10 cellular contexts compared by ENCODE assay signal in the genomic region with DNA sequence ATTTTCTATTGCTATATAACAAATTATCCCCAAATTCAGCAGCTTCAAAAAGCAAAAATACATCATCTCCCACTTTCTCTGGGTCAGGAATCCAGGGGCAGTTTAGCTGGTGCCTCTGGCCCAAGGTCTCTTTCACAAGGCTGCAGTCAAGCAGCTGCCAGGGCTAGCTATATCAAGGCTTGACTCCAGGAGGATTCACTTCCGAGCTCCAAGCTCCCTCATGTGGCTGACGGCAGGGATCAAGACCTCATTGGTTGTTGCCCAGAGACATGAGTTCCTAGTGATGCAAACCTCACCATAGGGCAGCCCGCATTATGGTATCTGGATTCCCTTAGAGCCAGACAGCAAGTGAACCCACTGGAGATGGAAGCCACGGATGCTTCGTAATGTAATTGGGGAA. TPM values are rescaled to one million over a fixed set of nuclear protein-coding genes. Genes with fewer than 3 reads are reported as not detected.
DNase-seq lines count a peak whose midpoint lies in the region; ATAC-seq and TF ChIP-seq lines count a peak whose summit lies in the region.
"Had no signal": no experiment of that assay in that cellular context is flagged by ENCODE, and none has a peak within 500 bp of the region (broad histone marks: within the 10 kb centered on the region; RNA-seq: fewer than 3 reads in every experiment).

No MANE protein-coding gene starts in this region.

- H3K27ac ChIP-seq in hepatocyte: no peak overlapping the region
- H3K27ac ChIP-seq in CD8-positive, alpha-beta T cell (ENCODE audit: low read depth, low read length): no peak overlapping the region
- H3K27ac ChIP-seq in MM.1S (ENCODE audit: low read length): no peak overlapping the region

- peaks cover 17% of the 10 kb centered on the region for H3K27me3 Mint-ChIP-seq in CD8-positive, alpha-beta T cell (ENCODE audit: low read depth)

- ATAC-seq in CD8-positive, alpha-beta T cell: no peak

- H3K4me1 Mint-ChIP-seq in CD8-positive, alpha-beta T cell (ENCODE audit: low read depth): no peaks in the 10 kb centered on the region

- no peaks in the 10 kb centered on the region for H3K9me3 ChIP-seq in hepatocyte (ENCODE audit: low read depth)
- H3K9me3 ChIP-seq in CD8-positive, alpha-beta T cell (ENCODE audit: low read length): no peaks in the 10 kb centered on the region
- H3K9me3 ChIP-seq in MM.1S (replicated peaks; ENCODE audit: insufficient read depth, low read length): no peaks in the 10 kb centered on the region
- H3K9me3 ChIP-seq: BLaER1 treated with 17β-estradiol and CSF1 and Interleukin-3, amounts not matched to agents 10 nM and 100 nM had no signal

- no peaks in the 10 kb centered on the region for H3K36me3 ChIP-seq in hepatocyte (replicated peaks; ENCODE audit: insufficient read depth, low read depth)
- no peaks in the 10 kb centered on the region for H3K36me3 ChIP-seq in CD8-positive, alpha-beta T cell (ENCODE audit: insufficient read depth, low read length)
- H3K36me3 ChIP-seq in MM.1S (replicated peaks; ENCODE audit: insufficient read depth, low read length): no peaks in the 10 kb centered on the region
- H3K36me3 ChIP-seq: BLaER1 treated with 17β-estradiol and CSF1 and Interleukin-3, amounts not matched to agents 10 nM and 100 nM had no signal

- H3K4me1 ChIP-seq in hepatocyte (ENCODE audit: insufficient read depth) (peaks cover 7% of the 10 kb centered on the region), MM.1S (ENCODE audit: low read length) (no peaks in the 10 kb centered on the region)
- H3K4me1 ChIP-seq in CD8-positive, alpha-beta T cell (ENCODE audit: insufficient read depth, low read length): no peaks in the 10 kb centered on the region

- H3K79me2 ChIP-seq in hepatocyte: no peaks in the 10 kb centered on the region
- H3K79me2 ChIP-seq in MM.1S (ENCODE audit: low read length): no peaks in the 10 kb centered on the region

- no peak overlapping the region for H3K27ac Mint-ChIP-seq in CD8-positive, alpha-beta T cell

- no peak overlapping the region for H3K4me2 ChIP-seq in hepatocyte
- H3K4me2 ChIP-seq in MM.1S (ENCODE audit: low read depth, low read length): no peak overlapping the region

- intact Hi-C loops in CD8-positive, alpha-beta T cell (cut with DNase I, micrococcal nuclease): no loop called here

- DNase-seq in NCI-H2171 treated with DMSO at 0.1 percent for 48 hours (lab: John Stamatoyannopoulos, UW) (peak; percentile 4), NCI-H2171 (lab: John Stamatoyannopoulos, UW) (no peak), hepatocyte (ENCODE audit: low spot score) (peak; percentile 64), superior temporal gyrus (ENCODE audit: extremely low spot score) (peak; percentile 81), MM.1S (no peak)
- DNase-seq in activated CD4-positive, alpha-beta T cell treated with anti-CD3 and anti-CD28 coated beads for 1 hour: no peak
- no peak for DNase-seq in CD8-positive, alpha-beta T cell

- CTCF ChIA-PET in CD8-positive, alpha-beta T cell (lab: Charles Lee): no interaction called here

- no peaks in the 10 kb centered on the region for H3K27me3 ChIP-seq in hepatocyte
- H3K27me3 ChIP-seq in CD8-positive, alpha-beta T cell (ENCODE audit: insufficient read depth, low read length): no peaks in the 10 kb centered on the region
- no peaks in the 10 kb centered on the region for H3K27me3 ChIP-seq in MM.1S (replicated peaks; ENCODE audit: insufficient read depth, low read length)
- H3K27me3 ChIP-seq: BLaER1 treated with 17β-estradiol and CSF1 and Interleukin-3, amounts not matched to agents 10 nM and 100 nM had no signal

- no peaks in the 10 kb centered on the region for H3K9me3 Mint-ChIP-seq in CD8-positive, alpha-beta T cell

- no peaks in the 10 kb centered on the region for H3F3A ChIP-seq in MM.1S (ENCODE audit: insufficient read depth, low read length)

- H3K4me3 Mint-ChIP-seq in CD8-positive, alpha-beta T cell: no peak overlapping the region

- 46% methylated on average over 5 of the region's 5 CpGs for WGBS in hepatocyte (ENCODE audit: low lambda C conversion rate, missing lambda C conversion rate)

- H2AFZ ChIP-seq in hepatocyte (no peak overlapping the region), MM.1S (ENCODE audit: low read length) (no peak overlapping the region)

- H3K4me3 ChIP-seq in WI38 (ENCODE audit: low read depth, low read length) (no peak overlapping the region), hepatocyte (no peak overlapping the region), MM.1S (ENCODE audit: low read length) (no peak overlapping the region)
- H3K4me3 ChIP-seq in CD8-positive, alpha-beta T cell (ENCODE audit: low read depth, low read length): no peak overlapping the region
- H3K4me3 ChIP-seq: BLaER1 treated with 17β-estradiol and CSF1 and Interleukin-3, amounts not matched to agents 10 nM and 100 nM had no signal

- POLR2A ChIA-PET in CD8-positive, alpha-beta T cell (lab: Charles Lee): no interaction called here

- no peaks in the 10 kb centered on the region for H3K36me3 Mint-ChIP-seq in CD8-positive, alpha-beta T cell

- H3K9ac ChIP-seq in MM.1S (ENCODE audit: low read length): no peak overlapping the region
- H3K9ac ChIP-seq: BLaER1 treated with 17β-estradiol and CSF1 and Interleukin-3, amounts not matched to agents 10 nM and 100 nM had no signal

- H3K9me2 ChIP-seq in hepatocyte (replicated peaks; ENCODE audit: insufficient read depth): no peaks in the 10 kb centered on the region
- no peaks in the 10 kb centered on the region for H3K9me2 ChIP-seq in MM.1S (replicated peaks; ENCODE audit: insufficient read depth, low read length)

- no peaks in the 10 kb centered on the region for H4K20me1 ChIP-seq in hepatocyte (ENCODE audit: insufficient read depth, poor library complexity, severe bottlenecking)
- no peaks in the 10 kb centered on the region for H4K20me1 ChIP-seq in MM.1S (ENCODE audit: insufficient read depth, low read length)
- H4K20me1 ChIP-seq: BLaER1 treated with 17β-estradiol and CSF1 and Interleukin-3, amounts not matched to agents 10 nM and 100 nM had no signal

- TF ChIP-seq CTCF in WI38 (IDR thresholded peaks at IDR 0.05; ENCODE audit: low read depth, low read length): peak; percentile 57
- TF ChIP-seq CTCF in hepatocyte (IDR thresholded peaks at IDR 0.05; ENCODE audit: poor library complexity): peak; percentile 40
- TF ChIP-seq CTCF in CD8-positive, alpha-beta T cell (IDR thresholded peaks at IDR 0.05): no peak
- no peak for TF ChIP-seq CTCF in MM.1S (IDR thresholded peaks at IDR 0.05; ENCODE audit: low read length)

RNA-seq across cellular contexts. Expression of a gene that starts 1.3 kb away (rescaled TPM):
- 1.2 and 1.4 TPM in 2 replicates for total RNA-seq in hepatocyte
- 0.46 and 0.93 TPM in 2 replicates for polyA plus RNA-seq in hepatocyte
- total RNA-seq in CD8-positive, alpha-beta T cell: not detected

RNA-seq across cellular contexts. Expression of a gene that starts 42.5 kb away (rescaled TPM):
- total RNA-seq in hepatocyte: 4.0 and 6.8 TPM in 2 replicates
- 1.1 and 1.9 TPM in 2 replicates for polyA plus RNA-seq in hepatocyte
- total RNA-seq in CD8-positive, alpha-beta T cell: 1 to 10 TPM; 8.0 to 8.3 TPM

RNA-seq across cellular contexts. Expression of a gene that starts 56.2 kb away (rescaled TPM):
- not detected in 2 replicates for total RNA-seq in hepatocyte
- not detected in 2 replicates for polyA plus RNA-seq in hepatocyte
- not detected for total RNA-seq in CD8-positive, alpha-beta T cell
- total RNA-seq: urinary bladder had no signal
- polyA plus RNA-seq: urinary bladder had no signal

Comparison
In these comparisons a context has a peak if more than half of its experiments do, and no peak if none do; other contexts are left out.
1. DNase-seq: peak in NCI-H2171 treated with DMSO at 0.1 percent for 48 hours (single experiment), hepatocyte (single experiment) and superior temporal gyrus (single experiment); none in NCI-H2171 (single experiment), activated CD4-positive, alpha-beta T cell treated with anti-CD3 and anti-CD28 coated beads for 1 hour (single experiment), CD8-positive, alpha-beta T cell (0 of 7) and MM.1S (single experiment).
2. CTCF ChIP-seq: peak in WI38 (single experiment) and hepatocyte (single experiment); none in CD8-positive, alpha-beta T cell (single experiment) and MM.1S (single experiment).